In genomic region chr1:208101661-208102431, GRCh38 we compare ENCODE assay signal across 12 cellular contexts.
DNase-seq lines count a peak whose midpoint lies in the region; ATAC-seq, FAIRE-seq and TF ChIP-seq lines count a peak whose summit lies in the region.
"Had no signal": no experiment of that assay in that cellular context is flagged by ENCODE, and none has a peak within 500 bp of the region (broad histone marks: within the 10 kb centered on the region; RNA-seq: fewer than 3 reads in every experiment).

No MANE protein-coding gene starts in this region.

- intact Hi-C loops in MCF 10A (cut with micrococcal nuclease) (no loop called here), mammary epithelial cell (cut with micrococcal nuclease) (no loop called here)

- BruUV-seq in MCF 10A (replicated peaks; lab: Mats Ljungman, UMichigan) (no TSS peak), mammary epithelial cell (replicated peaks; lab: Mats Ljungman, UMichigan) (no TSS peak)

- no peak overlapping the region for H3K27ac Mint-ChIP-seq in MCF 10A (ENCODE audit: low read depth, unreplicated experiment)
- no peak overlapping the region for H3K27ac Mint-ChIP-seq in activated T-cell treated with anti-CD3 and anti-CD28 coated beads, Interleukin-2, amount 50 U/mL, for 24 hours

- H3K4me2 ChIP-seq in mammary epithelial cell (ENCODE audit: insufficient read depth, low read depth, low read length) = no peak overlapping the region
- H3K4me2 ChIP-seq: A549 had no signal

- in situ Hi-C loops in mammary epithelial cell (cut with MboI; ENCODE audit: low sequenced_read_pairs in 2 of 2) = no loop called here

- no peaks in the 10 kb centered on the region for H3K9me3 ChIP-seq in mammary epithelial cell (replicated peaks; ENCODE audit: insufficient read depth, low read length)
- no peaks in the 10 kb centered on the region for H3K9me3 ChIP-seq in adipocyte (ENCODE audit: control insufficient read depth, low read length)
- H3K9me3 ChIP-seq: A549, neutrophil had no signal

- H3K27me3 Mint-ChIP-seq in MCF 10A (ENCODE audit: insufficient read depth, unreplicated experiment) = no peaks in the 10 kb centered on the region
- no peaks in the 10 kb centered on the region for H3K27me3 Mint-ChIP-seq in activated T-cell treated with anti-CD3 and anti-CD28 coated beads, Interleukin-2, amount 50 U/mL, for 24 hours

- H3K79me2 ChIP-seq in mammary epithelial cell (ENCODE audit: insufficient read depth, low read length) = no peaks in the 10 kb centered on the region

- POLR2A ChIA-PET in MCF 10A (lab: Yijun Ruan, JAX) = interaction anchor here (0.7 to 2.7 kb wide), 11 partner anchors 10 to 143 kb away, joined by 3 to 18 read pairs (median 4); partner anchors contain the start of gene PLXNA2

- no peaks in the 10 kb centered on the region for H3K9me3 Mint-ChIP-seq in MCF 10A (ENCODE audit: unreplicated experiment)
- no peaks in the 10 kb centered on the region for H3K9me3 Mint-ChIP-seq in activated T-cell treated with anti-CD3 and anti-CD28 coated beads, Interleukin-2, amount 50 U/mL, for 24 hours

- no peak overlapping the region for H3K4me3 ChIP-seq in mammary epithelial cell (replicated peaks in 1 of 3; ENCODE audit: insufficient read depth in 1 of 3, low read depth in 2 of 3, low read length in 3 of 3)
- no peak overlapping the region for H3K4me3 ChIP-seq in adipocyte (ENCODE audit: low read length)
- H3K4me3 ChIP-seq: A549 had no signal

- no peak for TF ChIP-seq CTCF in MCF 10A (IDR thresholded peaks at IDR 0.05; ENCODE audit: unreplicated experiment)
- TF ChIP-seq CTCF in mammary epithelial cell (conservative IDR thresholded peaks at IDR 0.05 in 1 of 2, IDR thresholded peaks at IDR 0.05 in 1 of 2; ENCODE audit: extremely low read depth in 1 of 2, insufficient read depth in 1 of 2, low read depth in 1 of 2, low read length in 2 of 2) = no peak

- WGBS in mammary epithelial cell (ENCODE audit: low coverage, missing lambda C conversion rate) = 88% methylated on average over 8 of the region's 11 CpGs

- no peak overlapping the region for H2AFZ ChIP-seq in mammary epithelial cell (ENCODE audit: low read depth, low read length)

- DNase-seq in MCF 10A (ENCODE audit: unreplicated experiment) (peak; percentile 99), mammary epithelial cell (no peak), adipocyte (ENCODE audit: low read depth) (peak; percentile 61), left kidney (ENCODE audit: low read depth, low spot score) (peak; percentile 69), dedifferentiated amniotic fluid mesenchymal stem cell (ENCODE audit: extremely low spot score) (no peak), RCC 7860 (ENCODE audit: low spot score) (no peak)
- DNase-seq in activated T-cell treated with anti-CD3 and anti-CD28 coated beads, Interleukin-2, amount 50 U/mL, for 24 hours = no peak
- DNase-seq: erythroblast; stimulated activated CD8-positive, alpha-beta memory T cell treated with anti-CD3 and anti-CD28 coated beads, Interleukin-4, amount 100 ng/mL, for 48 hours had no signal

- H3K36me3 ChIP-seq in mammary epithelial cell (ENCODE audit: insufficient read depth, low read length) (peaks cover 1% of the 10 kb centered on the region), adipocyte (ENCODE audit: control insufficient read depth, insufficient read depth, low read length, severe bottlenecking) (no peaks in the 10 kb centered on the region)
- H3K36me3 ChIP-seq: neutrophil had no signal

- peaks cover 3% of the 10 kb centered on the region for H3K4me1 ChIP-seq in mammary epithelial cell (ENCODE audit: insufficient read depth, low read length)
- peaks cover 12% of the 10 kb centered on the region for H3K4me1 ChIP-seq in adipocyte (ENCODE audit: control insufficient read depth, insufficient read depth, low read length)
- H3K4me1 ChIP-seq: A549 had no signal

- peaks cover 12% of the 10 kb centered on the region for H3K36me3 Mint-ChIP-seq in MCF 10A (ENCODE audit: insufficient read depth, unreplicated experiment)
- no peaks in the 10 kb centered on the region for H3K36me3 Mint-ChIP-seq in activated T-cell treated with anti-CD3 and anti-CD28 coated beads, Interleukin-2, amount 50 U/mL, for 24 hours (ENCODE audit: low read depth)

- no peak overlapping the region for H3K9ac ChIP-seq in mammary epithelial cell (ENCODE audit: insufficient read depth, low read length)
- no peak overlapping the region for H3K9ac ChIP-seq in adipocyte (ENCODE audit: low read length)

- FAIRE-seq in RCC 7860 (lab: Jason Lieb, UNC) = no peak
- FAIRE-seq: A549 had no signal

- H3K27me3 ChIP-seq in mammary epithelial cell (ENCODE audit: insufficient read depth, low read length) (no peaks in the 10 kb centered on the region), adipocyte (replicated peaks; ENCODE audit: control insufficient read depth, insufficient read depth, low read length) (peaks cover 16% of the 10 kb centered on the region)

- H3K4me1 Mint-ChIP-seq in MCF 10A (ENCODE audit: insufficient read depth, unreplicated experiment) = peaks cover 37% of the 10 kb centered on the region
- H3K4me1 Mint-ChIP-seq in activated T-cell treated with anti-CD3 and anti-CD28 coated beads, Interleukin-2, amount 50 U/mL, for 24 hours (ENCODE audit: low read depth) = no peaks in the 10 kb centered on the region

- CTCF ChIA-PET in MCF 10A (lab: Yijun Ruan, JAX) = interaction anchor here (0.6 to 20.1 kb wide), 11 partner anchors 8 to 216 kb away, joined by 3 to 336 read pairs (median 4); partner anchors contain the start of gene PLXNA2
- CTCF ChIA-PET in mammary epithelial cell (lab: Charles Lee; ENCODE audit: low non-redundant PET) = interaction anchor here (0.5 to 1.1 kb wide), 2 partner anchors 80 to 969 kb away, joined by 3 to 14 read pairs; no protein-coding TSS in a partner anchor

- dilution Hi-C loops in mammary epithelial cell (cut with HindIII; ENCODE audit: low sequenced_read_pairs) = no loop called here

- H3K4me3 Mint-ChIP-seq in MCF 10A (ENCODE audit: unreplicated experiment) = no peak overlapping the region
- no peak overlapping the region for H3K4me3 Mint-ChIP-seq in activated T-cell treated with anti-CD3 and anti-CD28 coated beads, Interleukin-2, amount 50 U/mL, for 24 hours

- H4K20me1 ChIP-seq in mammary epithelial cell (ENCODE audit: insufficient read depth, low read length) = no peaks in the 10 kb centered on the region

- H3K27ac ChIP-seq in mammary epithelial cell (ENCODE audit: insufficient read depth, low read depth, low read length) = no peak overlapping the region
- H3K27ac ChIP-seq: A549, neutrophil had no signal

- no peak for ATAC-seq in GM21529 (IDR thresholded peaks at IDR 0.05; ENCODE audit: unreplicated experiment)

Comparison
In these comparisons a context has a peak if more than half of its experiments do, and no peak if none do; other contexts are left out.
1. DNase-seq: peak in MCF 10A (single experiment), adipocyte (single experiment) and left kidney (single experiment); none in mammary epithelial cell (single experiment), activated T-cell treated with anti-CD3 and anti-CD28 coated beads, Interleukin-2, amount 50 U/mL, for 24 hours (single experiment), dedifferentiated amniotic fluid mesenchymal stem cell (single experiment) and RCC 7860 (single experiment).